In genomic region chr17:8963665-8964258, GRCh38 we compare ENCODE assay signal across 10 cellular contexts. TPM values are rescaled to one million over a fixed set of nuclear protein-coding genes. Genes with fewer than 3 reads are reported as not detected.
A peak's percentile ranks its signal among the peaks of the same experiment; 100 is the strongest.
DNase-seq lines count a peak whose midpoint lies in the region; ATAC-seq lines count a peak whose summit lies in the region.
"Had no signal": no experiment of that assay in that cellular context is flagged by ENCODE, and none has a peak within 500 bp of the region (broad histone marks: within the 10 kb centered on the region; RNA-seq: fewer than 3 reads in every experiment).

No MANE protein-coding gene starts in this region.

- no peaks in the 10 kb centered on the region for H3K27me3 Mint-ChIP-seq in activated CD4-positive, alpha-beta T cell treated with anti-CD3 and anti-CD28 coated beads, Interleukin-2, amount 10 ng/mL, durations not matched to agents 24 days and 14 days
- H3K27me3 Mint-ChIP-seq in activated naive CD8-positive, alpha-beta T cell treated with anti-CD3 and anti-CD28 coated beads, Interleukin-2, amount 50 U/mL, for 24 hours = no peaks in the 10 kb centered on the region
- no peaks in the 10 kb centered on the region for H3K27me3 Mint-ChIP-seq in stimulated activated naive B cell treated with anti-CD40 and anti-IgM and Interleukin-4, amounts not matched to agents 10 μg/mL and 1 μg/mL and 100 μg/mL, for 72 hours

- DNase-seq in activated CD4-positive, alpha-beta T cell treated with anti-CD3 and anti-CD28 coated beads, Interleukin-2, amount 10 ng/mL, durations not matched to agents 24 days and 14 days = peak; percentile 71
- DNase-seq in activated CD4-positive, alpha-beta T cell treated with anti-CD3 and anti-CD28 coated beads, Interleukin-2, amount 50 U/mL, for 1 hour = no peak
- DNase-seq in NCI-H69 (lab: John Stamatoyannopoulos, UW) = peak; percentile 1
- DNase-seq in activated naive CD8-positive, alpha-beta T cell treated with anti-CD3 and anti-CD28 coated beads, Interleukin-2, amount 50 U/mL, for 24 hours = no peak
- DNase-seq in stimulated activated naive B cell treated with anti-CD40 and anti-IgM and Interleukin-4, amounts not matched to agents 10 μg/mL and 1 μg/mL and 100 μg/mL, for 72 hours = no peak
- no peak for DNase-seq in stimulated activated CD4-positive, alpha-beta T cell treated with anti-CD3 and anti-CD28 coated beads, Interleukin-4, amount 100 ng/mL, for 1 hour
- DNase-seq: NCI-H2029 treated with DMSO at 0.1 percent for 48 hours had no signal

- ATAC-seq in activated naive CD8-positive, alpha-beta T cell treated with anti-CD3 and anti-CD28 coated beads, Interleukin-2, amount 50 U/mL, for 24 hours = peak; percentile 53
- no peak for ATAC-seq in stimulated activated naive B cell treated with anti-CD40 and anti-IgM and Interleukin-4, amounts not matched to agents 10 μg/mL and 1 μg/mL and 100 μg/mL, for 72 hours (replicated peaks)
- no peak for ATAC-seq in GM21390 (IDR thresholded peaks at IDR 0.05; ENCODE audit: unreplicated experiment)
- no peak for ATAC-seq in HG03039 (IDR thresholded peaks at IDR 0.05; ENCODE audit: unreplicated experiment)

- peak overlapping the region; percentile 93 for H3K4me3 Mint-ChIP-seq in activated CD4-positive, alpha-beta T cell treated with anti-CD3 and anti-CD28 coated beads, Interleukin-2, amount 10 ng/mL, durations not matched to agents 24 days and 14 days
- H3K4me3 Mint-ChIP-seq in activated naive CD8-positive, alpha-beta T cell treated with anti-CD3 and anti-CD28 coated beads, Interleukin-2, amount 50 U/mL, for 24 hours = peak overlapping the region; percentile 88
- peak overlapping the region; percentile 70 to 82 for H3K4me3 Mint-ChIP-seq in stimulated activated naive B cell treated with anti-CD40 and anti-IgM and Interleukin-4, amounts not matched to agents 10 μg/mL and 1 μg/mL and 100 μg/mL, for 72 hours

- peak overlapping the region; percentile 97 for H3K27ac Mint-ChIP-seq in activated CD4-positive, alpha-beta T cell treated with anti-CD3 and anti-CD28 coated beads, Interleukin-2, amount 10 ng/mL, durations not matched to agents 24 days and 14 days
- H3K27ac Mint-ChIP-seq in activated naive CD8-positive, alpha-beta T cell treated with anti-CD3 and anti-CD28 coated beads, Interleukin-2, amount 50 U/mL, for 24 hours = peak overlapping the region; percentile 94
- peak overlapping the region; percentile 56 for H3K27ac Mint-ChIP-seq in stimulated activated naive B cell treated with anti-CD40 and anti-IgM and Interleukin-4, amounts not matched to agents 10 μg/mL and 1 μg/mL and 100 μg/mL, for 72 hours

- intact Hi-C loops in activated CD4-positive, alpha-beta T cell treated with anti-CD3 and anti-CD28 coated beads, Interleukin-2, amount 10 ng/mL, durations not matched to agents 24 days and 14 days (cut with micrococcal nuclease) = loop anchor here (1.0 to 2.0 kb wide), 2 partner anchors 7 to 105 kb away; no protein-coding TSS in a partner anchor

- H3K4me1 Mint-ChIP-seq in activated CD4-positive, alpha-beta T cell treated with anti-CD3 and anti-CD28 coated beads, Interleukin-2, amount 10 ng/mL, durations not matched to agents 24 days and 14 days = peaks cover 67% of the 10 kb centered on the region
- H3K4me1 Mint-ChIP-seq in activated naive CD8-positive, alpha-beta T cell treated with anti-CD3 and anti-CD28 coated beads, Interleukin-2, amount 50 U/mL, for 24 hours = peaks cover 71% of the 10 kb centered on the region
- H3K4me1 Mint-ChIP-seq in stimulated activated naive B cell treated with anti-CD40 and anti-IgM and Interleukin-4, amounts not matched to agents 10 μg/mL and 1 μg/mL and 100 μg/mL, for 72 hours = peaks cover 65 to 76% of the 10 kb centered on the region in 2 donors

- H3K36me3 Mint-ChIP-seq in activated CD4-positive, alpha-beta T cell treated with anti-CD3 and anti-CD28 coated beads, Interleukin-2, amount 10 ng/mL, durations not matched to agents 24 days and 14 days (ENCODE audit: low read depth) = peaks cover 46% of the 10 kb centered on the region
- H3K36me3 Mint-ChIP-seq in activated naive CD8-positive, alpha-beta T cell treated with anti-CD3 and anti-CD28 coated beads, Interleukin-2, amount 50 U/mL, for 24 hours (ENCODE audit: low read depth) = peaks cover 37% of the 10 kb centered on the region
- peaks cover 40 to 68% of the 10 kb centered on the region in 2 donors for H3K36me3 Mint-ChIP-seq in stimulated activated naive B cell treated with anti-CD40 and anti-IgM and Interleukin-4, amounts not matched to agents 10 μg/mL and 1 μg/mL and 100 μg/mL, for 72 hours

- H3K9me3 Mint-ChIP-seq in activated CD4-positive, alpha-beta T cell treated with anti-CD3 and anti-CD28 coated beads, Interleukin-2, amount 10 ng/mL, durations not matched to agents 24 days and 14 days = peaks cover 10% of the 10 kb centered on the region
- H3K9me3 Mint-ChIP-seq in activated naive CD8-positive, alpha-beta T cell treated with anti-CD3 and anti-CD28 coated beads, Interleukin-2, amount 50 U/mL, for 24 hours = peaks cover 9% of the 10 kb centered on the region
- peaks cover 10 to 16% of the 10 kb centered on the region in 2 donors for H3K9me3 Mint-ChIP-seq in stimulated activated naive B cell treated with anti-CD40 and anti-IgM and Interleukin-4, amounts not matched to agents 10 μg/mL and 1 μg/mL and 100 μg/mL, for 72 hours

RNA-seq across cellular contexts. Expression of gene PIK3R5, which starts 1.7 kb away (rescaled TPM):
- total RNA-seq in activated CD4-positive, alpha-beta T cell treated with anti-CD3 and anti-CD28 coated beads, Interleukin-2, amount 10 ng/mL, durations not matched to agents 24 days and 14 days = 32.6 and 36.8 TPM in 2 replicates
- total RNA-seq: smooth muscle cell had no signal

RNA-seq across cellular contexts. Expression of gene NTN1, which starts 57.5 kb away (rescaled TPM):
- 0.43 and 0.51 TPM in 2 replicates for total RNA-seq in activated CD4-positive, alpha-beta T cell treated with anti-CD3 and anti-CD28 coated beads, Interleukin-2, amount 10 ng/mL, durations not matched to agents 24 days and 14 days

Comparison
In these comparisons a context has a peak if more than half of its experiments do, and no peak if none do; other contexts are left out.
1. DNase-seq: peak in activated CD4-positive, alpha-beta T cell treated with anti-CD3 and anti-CD28 coated beads, Interleukin-2, amount 10 ng/mL, durations not matched to agents 24 days and 14 days (single experiment) and NCI-H69 (single experiment); none in activated CD4-positive, alpha-beta T cell treated with anti-CD3 and anti-CD28 coated beads, Interleukin-2, amount 50 U/mL, for 1 hour (single experiment), activated naive CD8-positive, alpha-beta T cell treated with anti-CD3 and anti-CD28 coated beads, Interleukin-2, amount 50 U/mL, for 24 hours (single experiment), stimulated activated naive B cell treated with anti-CD40 and anti-IgM and Interleukin-4, amounts not matched to agents 10 μg/mL and 1 μg/mL and 100 μg/mL, for 72 hours (single experiment) and stimulated activated CD4-positive, alpha-beta T cell treated with anti-CD3 and anti-CD28 coated beads, Interleukin-4, amount 100 ng/mL, for 1 hour (single experiment).
2. Peak in every context shown above with its lines, with median percentiles within 50 percentile points of each other: H3K27ac Mint-ChIP-seq and H3K4me3 Mint-ChIP-seq.